2 cellular contexts compared by ENCODE assay signal in the genomic region with DNA sequence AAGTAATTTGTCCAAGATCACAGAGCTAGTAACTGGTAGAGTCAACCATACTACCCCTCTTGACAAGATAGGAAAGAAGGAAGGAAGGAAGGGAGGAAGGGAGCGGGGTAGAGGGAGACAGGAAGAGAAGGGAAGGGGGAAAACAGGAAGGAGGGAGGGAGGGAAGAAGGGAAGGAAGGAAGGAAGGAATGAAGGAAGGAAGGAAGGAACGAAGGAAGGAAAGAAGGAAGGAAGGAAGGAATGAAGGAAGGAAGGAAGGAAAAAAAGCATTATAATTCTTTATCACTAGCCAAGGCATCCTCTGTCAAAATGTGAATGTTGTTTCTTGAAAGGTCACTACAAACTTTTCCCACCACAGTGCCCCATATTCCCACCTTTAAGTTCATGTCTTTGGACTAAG.
TF ChIP-seq lines count a peak whose summit lies in the region.

No MANE protein-coding gene starts in this region.

TF ChIP-seq in A549, 52 proteins besides CTCF, POLR2A, EP300 and RAD21:
- no peak for TF ChIP-seq NPAS2 (CRISPR knock-in tag; IDR thresholded peaks at IDR 0.05; ENCODE audit: borderline replicate concordance)
- no peak for TF ChIP-seq EHMT2 (IDR thresholded peaks at IDR 0.05; ENCODE audit: low read depth)
- TF ChIP-seq, protein P1, sequence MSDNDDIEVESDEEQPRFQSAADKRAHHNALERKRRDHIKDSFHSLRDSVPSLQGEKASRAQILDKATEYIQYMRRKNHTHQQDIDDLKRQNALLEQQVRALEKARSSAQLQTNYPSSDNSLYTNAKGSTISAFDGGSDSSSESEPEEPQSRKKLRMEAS (IDR thresholded peaks at IDR 0.05), result no peak
- TF ChIP-seq, protein P2, sequence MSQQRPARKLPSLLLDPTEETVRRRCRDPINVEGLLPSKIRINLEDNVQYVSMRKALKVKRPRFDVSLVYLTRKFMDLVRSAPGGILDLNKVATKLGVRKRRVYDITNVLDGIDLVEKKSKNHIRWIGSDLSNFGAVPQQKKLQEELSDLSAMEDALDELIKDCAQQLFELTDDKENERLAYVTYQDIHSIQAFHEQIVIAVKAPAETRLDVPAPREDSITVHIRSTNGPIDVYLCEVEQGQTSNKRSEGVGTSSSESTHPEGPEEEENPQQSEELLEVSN (IDR thresholded peaks at IDR 0.05; ENCODE audit: borderline replicate concordance, low read depth), result no peak
- TF ChIP-seq HOXA7 (CRISPR knock-in tag; IDR thresholded peaks at IDR 0.05), result no peak
- TF ChIP-seq CHD2 (IDR thresholded peaks at IDR 0.05; ENCODE audit: low read length, partially characterized antibody), result no peak
- TF ChIP-seq HOXB5 (CRISPR knock-in tag; IDR thresholded peaks at IDR 0.05), result no peak
- TF ChIP-seq FOXS1 (CRISPR knock-in tag; IDR thresholded peaks at IDR 0.05), result no peak
- TF ChIP-seq KDM5A (IDR thresholded peaks at IDR 0.05), result no peak
- TF ChIP-seq ZC3H11A (IDR thresholded peaks at IDR 0.05), result no peak
- no peak for TF ChIP-seq ZFP36 (IDR thresholded peaks at IDR 0.05; ENCODE audit: borderline replicate concordance, partially characterized antibody)
- TF ChIP-seq, protein P3, sequence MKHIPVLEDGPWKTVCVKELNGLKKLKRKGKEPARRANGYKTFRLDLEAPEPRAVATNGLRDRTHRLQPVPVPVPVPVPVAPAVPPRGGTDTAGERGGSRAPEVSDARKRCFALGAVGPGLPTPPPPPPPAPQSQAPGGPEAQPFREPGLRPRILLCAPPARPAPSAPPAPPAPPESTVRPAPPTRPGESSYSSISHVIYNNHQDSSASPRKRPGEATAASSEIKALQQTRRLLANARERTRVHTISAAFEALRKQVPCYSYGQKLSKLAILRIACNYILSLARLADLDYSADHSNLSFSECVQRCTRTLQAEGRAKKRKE (CRISPR knock-in tag; IDR thresholded peaks at IDR 0.05; ENCODE audit: low read depth), result no peak
- TF ChIP-seq MAFK (IDR thresholded peaks at IDR 0.05; ENCODE audit: partially characterized antibody), result no peak
- no peak for TF ChIP-seq CEBPB (IDR thresholded peaks at IDR 0.05)
- no peak for TF ChIP-seq POLR2AphosphoS2 (conservative IDR thresholded peaks at IDR 0.05; ENCODE audit: low read length)
- TF ChIP-seq PHF8 (IDR thresholded peaks at IDR 0.05; ENCODE audit: borderline replicate concordance, low read depth), result no peak
- TF ChIP-seq ZSCAN20 (CRISPR knock-in tag; IDR thresholded peaks at IDR 0.05), result no peak
- TF ChIP-seq, protein P4, sequence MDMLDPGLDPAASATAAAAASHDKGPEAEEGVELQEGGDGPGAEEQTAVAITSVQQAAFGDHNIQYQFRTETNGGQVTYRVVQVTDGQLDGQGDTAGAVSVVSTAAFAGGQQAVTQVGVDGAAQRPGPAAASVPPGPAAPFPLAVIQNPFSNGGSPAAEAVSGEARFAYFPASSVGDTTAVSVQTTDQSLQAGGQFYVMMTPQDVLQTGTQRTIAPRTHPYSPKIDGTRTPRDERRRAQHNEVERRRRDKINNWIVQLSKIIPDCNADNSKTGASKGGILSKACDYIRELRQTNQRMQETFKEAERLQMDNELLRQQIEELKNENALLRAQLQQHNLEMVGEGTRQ (IDR thresholded peaks at IDR 0.05), result no peak
TF ChIP-seq in A549: peak in this region for 0.

TF ChIP-seq in HEK293, 187 proteins besides CTCF, POLR2A, EP300 and RAD21:
- TF ChIP-seq ZNF366 (tag by site-specific recombination; conservative IDR thresholded peaks at IDR 0.05), result peak; percentile 87
- TF ChIP-seq, protein P5, sequence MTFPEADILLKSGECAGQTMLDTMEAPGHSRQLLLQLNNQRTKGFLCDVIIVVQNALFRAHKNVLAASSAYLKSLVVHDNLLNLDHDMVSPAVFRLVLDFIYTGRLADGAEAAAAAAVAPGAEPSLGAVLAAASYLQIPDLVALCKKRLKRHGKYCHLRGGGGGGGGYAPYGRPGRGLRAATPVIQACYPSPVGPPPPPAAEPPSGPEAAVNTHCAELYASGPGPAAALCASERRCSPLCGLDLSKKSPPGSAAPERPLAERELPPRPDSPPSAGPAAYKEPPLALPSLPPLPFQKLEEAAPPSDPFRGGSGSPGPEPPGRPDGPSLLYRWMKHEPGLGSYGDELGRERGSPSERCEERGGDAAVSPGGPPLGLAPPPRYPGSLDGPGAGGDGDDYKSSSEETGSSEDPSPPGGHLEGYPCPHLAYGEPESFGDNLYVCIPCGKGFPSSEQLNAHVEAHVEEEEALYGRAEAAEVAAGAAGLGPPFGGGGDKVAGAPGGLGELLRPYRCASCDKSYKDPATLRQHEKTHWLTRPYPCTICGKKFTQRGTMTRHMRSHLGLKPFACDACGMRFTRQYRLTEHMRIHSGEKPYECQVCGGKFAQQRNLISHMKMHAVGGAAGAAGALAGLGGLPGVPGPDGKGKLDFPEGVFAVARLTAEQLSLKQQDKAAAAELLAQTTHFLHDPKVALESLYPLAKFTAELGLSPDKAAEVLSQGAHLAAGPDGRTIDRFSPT (tag by site-specific recombination; IDR thresholded peaks at IDR 0.05), result no peak
